14 cellular contexts compared by ENCODE assay signal in genomic region chr13:43830481-43830873, GRCh38. TPM values are rescaled to one million over a fixed set of nuclear protein-coding genes. Genes with fewer than 3 reads are reported as not detected.
DNase-seq lines count a peak whose midpoint lies in the region; ATAC-seq and TF ChIP-seq lines count a peak whose summit lies in the region.
"Had no signal": no experiment of that assay in that cellular context is flagged by ENCODE, and none has a peak within 500 bp of the region (broad histone marks: within the 10 kb centered on the region; RNA-seq: fewer than 3 reads in every experiment).

No MANE protein-coding gene starts in this region.

- no peaks in the 10 kb centered on the region for H3K36me3 Mint-ChIP-seq in nephron (ENCODE audit: low read depth)
- H3K36me3 Mint-ChIP-seq: memory B cell had no signal

- TF ChIP-seq CTCF in AG10803 (conservative IDR thresholded peaks at IDR 0.05; ENCODE audit: low read length), result no peak
- no peak for TF ChIP-seq CTCF in choroid plexus epithelial cell (conservative IDR thresholded peaks at IDR 0.05; ENCODE audit: low read depth, low read length)
- no peak for TF ChIP-seq CTCF in nephron (IDR thresholded peaks at IDR 0.05; ENCODE audit: unreplicated experiment in 3 of 3)
- TF ChIP-seq CTCF in right atrium auricular region (IDR thresholded peaks at IDR 0.05), result no peak

- no peaks in the 10 kb centered on the region for H3K9me3 ChIP-seq in right atrium auricular region

- no peak overlapping the region for H3K27ac ChIP-seq in right atrium auricular region
- H3K27ac ChIP-seq: C4-2B had no signal

- H3K27me3 Mint-ChIP-seq in nephron (ENCODE audit: low read depth), result no peaks in the 10 kb centered on the region
- H3K27me3 Mint-ChIP-seq: memory B cell had no signal

- no peaks in the 10 kb centered on the region for H3K36me3 ChIP-seq in right atrium auricular region

- H3K4me3 ChIP-seq in AG10803 (ENCODE audit: low read length), result no peak overlapping the region
- H3K4me3 ChIP-seq in choroid plexus epithelial cell (ENCODE audit: low read depth, low read length), result no peak overlapping the region
- no peak overlapping the region for H3K4me3 ChIP-seq in right atrium auricular region

- no peaks in the 10 kb centered on the region for H3K4me1 ChIP-seq in right atrium auricular region

- H3K27ac Mint-ChIP-seq in nephron, result peak overlapping the region; percentile 26 to 44 (median 37)
- H3K27ac Mint-ChIP-seq: memory B cell had no signal

- peaks cover 7% of the 10 kb centered on the region for H3K4me1 Mint-ChIP-seq in nephron
- H3K4me1 Mint-ChIP-seq: H9, memory B cell had no signal

- peak; percentile 93 for DNase-seq in AG10803 (ENCODE audit: low read depth)
- DNase-seq in NCI-H226, result peak; percentile 83
- DNase-seq in choroid plexus epithelial cell (ENCODE audit: low read depth), result peak; percentile 87
- DNase-seq in GDM1 (lab: John Stamatoyannopoulos, UW), result no peak
- no peak for DNase-seq in right atrium auricular region (ENCODE audit: low spot score)
- DNase-seq: activated CD4-positive, alpha-beta T cell treated with anti-CD3 and anti-CD28 coated beads, Interleukin-2, amount 50 U/mL, for 4 hours; H9; hippocampal formation; NCI-H526 treated with DMSO at 0.1 percent for 48 hours had no signal

- ATAC-seq in GM18498 (IDR thresholded peaks at IDR 0.05; ENCODE audit: unreplicated experiment) (no peak), GM18519 (IDR thresholded peaks at IDR 0.05; ENCODE audit: low FRiP score, unreplicated experiment) (no peak)

- H3K9me3 Mint-ChIP-seq in nephron, result no peaks in the 10 kb centered on the region
- H3K9me3 Mint-ChIP-seq: H9, memory B cell had no signal

- peak overlapping the region in 1 of 3 experiments; percentile 7 for H3K4me3 Mint-ChIP-seq in nephron
- H3K4me3 Mint-ChIP-seq: H9, memory B cell had no signal

- H3K27me3 ChIP-seq in right atrium auricular region, result no peaks in the 10 kb centered on the region

RNA-seq across cellular contexts. Expression of gene ENOX1, which starts 43.7 kb away (rescaled TPM):
- 1 to 10 TPM; 1.3 to 2.4 TPM for total RNA-seq in right atrium auricular region

RNA-seq across cellular contexts. Expression of gene CCDC122, which starts 49.1 kb away (rescaled TPM):
- total RNA-seq in right atrium auricular region, result 1 to 10 TPM; 2.3 to 3.5 TPM

RNA-seq across cellular contexts. Expression of gene LACC1, which starts 49.2 kb away (rescaled TPM):
- 1 to 10 TPM; 4.7 to 6.0 TPM for total RNA-seq in right atrium auricular region

Comparison
In these comparisons a context has a peak if more than half of its experiments do, and no peak if none do; other contexts are left out.
1. DNase-seq: peak in AG10803 (single experiment), NCI-H226 (single experiment) and choroid plexus epithelial cell (single experiment); none in GDM1 (single experiment) and right atrium auricular region (single experiment).